ENCODE assay signal across 31 cellular contexts in genomic region chr6:3421145-3421544, GRCh38.
"Had no signal": no experiment of that assay in that cellular context is flagged by ENCODE, and none has a peak within 500 bp of the region (broad histone marks: within the 10 kb centered on the region; RNA-seq: fewer than 3 reads in every experiment).

No MANE protein-coding gene starts in this region.

- H3K4me1 ChIP-seq: breast epithelium, upper lobe of right lung had no signal

- H3K27me3 Mint-ChIP-seq: activated T-cell treated with anti-CD3 and anti-CD28 coated beads, Interleukin-2, amount 50 U/mL, for 24 hours had no signal

- H3K9me3 ChIP-seq: breast epithelium, heart right ventricle, neutrophil, stomach, thyroid gland, upper lobe of right lung had no signal

- DNase-seq: activated CD4-positive, alpha-beta T cell treated with anti-CD3 and anti-CD28 coated beads for 48 hours; activated CD4-positive, alpha-beta T cell treated with anti-CD3 and anti-CD28 coated beads, Interleukin-2, amount 50 U/mL, for 48 hours; activated CD8-positive, alpha-beta memory T cell treated with anti-CD3 and anti-CD28 coated beads, Interleukin-2, amount 50 U/mL, for 4 hours; activated gamma-delta T cell; activated naive CD4-positive, alpha-beta T cell treated with anti-CD3 and anti-CD28 coated beads, Interleukin-2, amount 50 U/mL, for 16 hours; activated T-cell treated with anti-CD3 and anti-CD28 coated beads, Interleukin-2, amount 50 U/mL, for 24 hours; amygdala; endodermal cell; foreskin melanocyte; heart right ventricle; left cardiac atrium; left ventricle myocardium superior; stimulated activated CD4-positive, alpha-beta T cell treated with anti-CD3 and anti-CD28 coated beads, Interleukin-4, amount 100 ng/mL, for 24 hours; stomach; T-helper 9 cell; thyroid gland; upper lobe of right lung had no signal

- H3K36me3 ChIP-seq: breast epithelium, heart right ventricle, neutrophil, stomach, thyroid gland, upper lobe of right lung had no signal

- H3K4me3 ChIP-seq: breast epithelium, heart right ventricle, skin epidermis, stomach, thyroid gland, upper lobe of right lung had no signal

- H3K4me3 Mint-ChIP-seq: activated T-cell treated with anti-CD3 and anti-CD28 coated beads, Interleukin-2, amount 50 U/mL, for 24 hours; central memory CD8-positive, alpha-beta T cell; dendritic cell treated with granulocyte-macrophage colony-stimulating factor and Interleukin-4, amounts not matched to agents 40 ng/mL and 50 ng/mL, for 4 days; endodermal cell; nephron; stimulated activated effector memory CD8-positive, alpha-beta T cell treated with anti-CD3 and anti-CD28 coated beads, Interleukin-12 subunit alpha, Interleukin-12 subunit beta, amount 100 ng/mL, for 72 hours; T-helper 1 cell treated with Interleukin-12 subunit alpha and Interleukin-12 subunit beta and Interleukin-4 antibody, amounts not matched to agents 30 μg/mL and 1 μg/mL, for 36 hours had no signal

- H3K27ac ChIP-seq: heart right ventricle, neutrophil, stomach, thyroid gland, upper lobe of right lung, VCaP had no signal

- H3K9me3 Mint-ChIP-seq: activated T-cell treated with anti-CD3 and anti-CD28 coated beads, Interleukin-2, amount 50 U/mL, for 24 hours; central memory CD8-positive, alpha-beta T cell; dendritic cell treated with granulocyte-macrophage colony-stimulating factor and Interleukin-4, amounts not matched to agents 40 ng/mL and 50 ng/mL, for 4 days; endodermal cell; nephron; stimulated activated effector memory CD8-positive, alpha-beta T cell treated with anti-CD3 and anti-CD28 coated beads, Interleukin-12 subunit alpha, Interleukin-12 subunit beta, amount 100 ng/mL, for 72 hours; T-helper 1 cell treated with Interleukin-12 subunit alpha and Interleukin-12 subunit beta and Interleukin-4 antibody, amounts not matched to agents 30 μg/mL and 1 μg/mL, for 36 hours had no signal

- H3K27ac Mint-ChIP-seq: activated T-cell treated with anti-CD3 and anti-CD28 coated beads, Interleukin-2, amount 50 U/mL, for 24 hours; dendritic cell treated with granulocyte-macrophage colony-stimulating factor and Interleukin-4, amounts not matched to agents 40 ng/mL and 50 ng/mL, for 4 days; stimulated activated effector memory CD8-positive, alpha-beta T cell treated with anti-CD3 and anti-CD28 coated beads, Interleukin-12 subunit alpha, Interleukin-12 subunit beta, amount 100 ng/mL, for 72 hours; T-helper 1 cell treated with Interleukin-12 subunit alpha and Interleukin-12 subunit beta and Interleukin-4 antibody, amounts not matched to agents 30 μg/mL and 1 μg/mL, for 36 hours had no signal

- H3K27me3 ChIP-seq: breast epithelium, stomach, thyroid gland, upper lobe of right lung had no signal

- H3K36me3 Mint-ChIP-seq: stimulated activated effector memory CD8-positive, alpha-beta T cell treated with anti-CD3 and anti-CD28 coated beads, Interleukin-12 subunit alpha, Interleukin-12 subunit beta, amount 100 ng/mL, for 72 hours had no signal

- FAIRE-seq: keratinocyte, TTC549 had no signal

- H3K4me1 Mint-ChIP-seq: central memory CD8-positive, alpha-beta T cell; stimulated activated effector memory CD8-positive, alpha-beta T cell treated with anti-CD3 and anti-CD28 coated beads, Interleukin-12 subunit alpha, Interleukin-12 subunit beta, amount 100 ng/mL, for 72 hours had no signal

- ATAC-seq: activated CD4-positive, CD25-positive, alpha-beta regulatory T cell treated with anti-CD3 and anti-CD28 coated beads, Interleukin-2, amount 50 U/mL, for 24 hours; esophagus mucosa; heart right ventricle; left cardiac atrium; left ventricle myocardium superior; sciatic nerve; stimulated activated effector memory CD8-positive, alpha-beta T cell treated with anti-CD3 and anti-CD28 coated beads, Interleukin-12 subunit alpha, Interleukin-12 subunit beta, amount 100 ng/mL, for 72 hours; upper lobe of right lung had no signal
